ENCODE assay signal across 8 cellular contexts in genomic region chr12:118061011-118061875, GRCh38.
A peak's percentile ranks its signal among the peaks of the same experiment; 100 is the strongest.
DNase-seq lines count a peak whose midpoint lies in the region; ATAC-seq and TF ChIP-seq lines count a peak whose summit lies in the region.

TSS of gene WSB2 (minus strand) at chr12:118061179. CDS start at chr12:118061048, 131 bp downstream.

- H3K27ac ChIP-seq in KOPT-K1 (ENCODE audit: low read depth, low read length, poor library complexity, severe bottlenecking) = peak within 1 kb of the TSS; percentile 88

- peak; percentile 65 for TF ChIP-seq POLR2A in GM19193 (IDR thresholded peaks at IDR 0.05; ENCODE audit: extremely low read depth, insufficient read depth, insufficient read length)

- in situ Hi-C loops in astrocyte of the spinal cord (cut with HindIII; ENCODE audit: low sequenced_read_pairs) = no loop called here

- no peaks in the 10 kb centered on the region for H3K36me3 ChIP-seq in KOPT-K1 (ENCODE audit: insufficient read depth, low read length)

- ATAC-seq in GM21786 (IDR thresholded peaks at IDR 0.05; ENCODE audit: unreplicated experiment) = no peak

- no peak for TF ChIP-seq CTCF in astrocyte of the spinal cord (IDR thresholded peaks at IDR 0.05; ENCODE audit: low read depth, low read length)

- DNase-seq in AG08396 (ENCODE audit: low spot score) (peak; percentile 82), T1000 (lab: John Stamatoyannopoulos, UW) (peak; percentile 27), astrocyte of the spinal cord (ENCODE audit: low read depth, low spot score) (peak; percentile 69), hepatic stellate cell (ENCODE audit: low spot score) (peak; percentile 66), putamen (ENCODE audit: low spot score) (peak; percentile 79)

- H3K4me3 ChIP-seq in astrocyte of the spinal cord (ENCODE audit: low read depth, low read length) = peak within 1 kb of the TSS; percentile 93

- H3K9me3 ChIP-seq in KOPT-K1 (ENCODE audit: insufficient read depth, low read length, poor library complexity, severe bottlenecking) = no peaks in the 10 kb centered on the region

Comparison
In these comparisons a context has a peak if more than half of its experiments do, and no peak if none do; other contexts are left out.
1. DNase-seq: peak in every context shown above with its lines; median percentile 82 in AG08396; 79 in putamen; 69 in astrocyte of the spinal cord; 66 in hepatic stellate cell; 27 in T1000.